24 cellular contexts compared by ENCODE assay signal in the genomic region with DNA sequence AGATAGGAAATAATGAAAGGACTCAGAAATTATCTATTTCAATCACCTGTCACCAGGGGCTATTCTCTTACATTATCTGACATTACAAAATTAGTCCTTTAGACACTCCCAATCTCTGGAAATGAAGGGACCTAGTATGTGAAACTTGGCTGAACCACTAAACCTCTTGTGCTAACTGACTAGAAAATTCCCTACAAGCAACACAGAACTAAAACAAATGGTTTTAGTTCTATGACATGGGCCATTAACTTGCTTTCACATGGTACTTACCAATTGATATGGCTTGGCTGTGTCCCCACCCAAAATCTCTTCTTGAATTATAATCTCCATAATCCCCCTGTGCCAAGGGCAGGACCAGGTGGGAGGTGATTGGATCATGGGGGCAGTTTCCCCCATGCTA. TPM values are rescaled to one million over a fixed set of nuclear protein-coding genes. Genes with fewer than 3 reads are reported as not detected.
DNase-seq lines count a peak whose midpoint lies in the region; TF ChIP-seq lines count a peak whose summit lies in the region.
"Had no signal": no experiment of that assay in that cellular context is flagged by ENCODE, and none has a peak within 500 bp of the region (broad histone marks: within the 10 kb centered on the region; RNA-seq: fewer than 3 reads in every experiment).

No MANE protein-coding gene starts in this region.

- in situ Hi-C loops in GM23248 (cut with MboI) = no loop called here

- no peaks in the 10 kb centered on the region for H3K9me3 ChIP-seq in breast epithelium
- H3K9me3 ChIP-seq in GM23248 (ENCODE audit: low read depth) = no peaks in the 10 kb centered on the region
- H3K9me3 ChIP-seq in smooth muscle cell (replicated peaks; ENCODE audit: low read depth) = no peaks in the 10 kb centered on the region
- H3K9me3 ChIP-seq: neutrophil, SK-N-SH, spleen, transverse colon had no signal

- H3K79me2 ChIP-seq in GM23248 (ENCODE audit: insufficient read depth) (peaks cover 96% of the 10 kb centered on the region), smooth muscle cell (ENCODE audit: low read depth) (peaks cover 94% of the 10 kb centered on the region)

- H3K36me3 ChIP-seq in breast epithelium (no peaks in the 10 kb centered on the region), GM23248 (ENCODE audit: low read depth) (peaks cover 35% of the 10 kb centered on the region), smooth muscle cell (ENCODE audit: low read depth) (no peaks in the 10 kb centered on the region)
- H3K36me3 ChIP-seq: neutrophil, spleen, transverse colon had no signal

- no peaks in the 10 kb centered on the region for H3K27me3 Mint-ChIP-seq in MCF 10A (ENCODE audit: insufficient read depth, unreplicated experiment)
- no peaks in the 10 kb centered on the region for H3K27me3 Mint-ChIP-seq in activated naive CD8-positive, alpha-beta T cell treated with anti-CD3 and anti-CD28 coated beads for 36 hours
- H3K27me3 Mint-ChIP-seq: activated naive CD8-positive, alpha-beta T cell treated with anti-CD3 and anti-CD28 coated beads, Interleukin-2, amount 10 ng/mL, durations not matched to agents 7 days and 5 days; CD4-positive, alpha-beta memory T cell had no signal

- no peak overlapping the region for H3K9ac ChIP-seq in GM23248
- no peak overlapping the region for H3K9ac ChIP-seq in smooth muscle cell (ENCODE audit: low read depth)
- H3K9ac ChIP-seq: SK-N-SH had no signal

- H2AFZ ChIP-seq in GM23248 (no peak overlapping the region), smooth muscle cell (ENCODE audit: low read depth) (no peak overlapping the region)

- DNase-seq in MCF 10A (ENCODE audit: unreplicated experiment) (no peak), breast epithelium (ENCODE audit: low spot score in 2 of 2) (no peak), GM23248 (no peak), smooth muscle cell (lab: John Stamatoyannopoulos, UW; ENCODE audit: unreplicated experiment) (no peak), NCI-H2107 (lab: John Stamatoyannopoulos, UW) (no peak), OCI-M1 (lab: John Stamatoyannopoulos, UW) (no peak), NCI-H510A treated with DMSO at 0.1 percent for 48 hours (lab: John Stamatoyannopoulos, UW) (no peak)
- no peak for DNase-seq in activated naive CD8-positive, alpha-beta T cell treated with anti-CD3 and anti-CD28 coated beads for 36 hours
- DNase-seq: activated CD4-positive, CD25-positive, alpha-beta regulatory T cell; activated CD8-positive, alpha-beta memory T cell treated with anti-CD3 and anti-CD28 coated beads for 24 hours; activated naive CD8-positive, alpha-beta T cell treated with anti-CD3 and anti-CD28 coated beads, Interleukin-2, amount 10 ng/mL, durations not matched to agents 7 days and 5 days; activated T-cell treated with anti-CD3 and anti-CD28 coated beads, Interleukin-2, amount 50 U/mL, for 72 hours; CD4-positive, alpha-beta memory T cell; effector CD8-positive, alpha-beta T cell; NCI-H1417 treated with DMSO at 0.1 percent for 48 hours; NCI-H524; SK-N-SH; spleen; stimulated activated CD4-positive, alpha-beta T cell treated with anti-CD3 and anti-CD28 coated beads, Interleukin-4, amount 100 ng/mL, for 1 hour; stimulated activated naive CD8-positive, alpha-beta T cell treated with anti-CD3 and anti-CD28 coated beads, Interleukin-15, Interleukin-2, amounts not matched to agents 100 U/mL and 50 U/mL, for 24 hours; T-helper 9 cell; transverse colon had no signal

- intact Hi-C loops in MCF 10A (cut with micrococcal nuclease) = no loop called here
- intact Hi-C loops in breast epithelium (cut with DNase I; ENCODE audit: low total_unique reads) = no loop called here

- H3K27me3 ChIP-seq in breast epithelium (no peaks in the 10 kb centered on the region), GM23248 (replicated peaks; ENCODE audit: insufficient read depth) (no peaks in the 10 kb centered on the region), smooth muscle cell (ENCODE audit: low read depth) (no peaks in the 10 kb centered on the region)
- H3K27me3 ChIP-seq: neutrophil, spleen, transverse colon had no signal

- no peaks in the 10 kb centered on the region for H3K9me2 ChIP-seq in GM23248 (ENCODE audit: insufficient read depth)
- H3K9me2 ChIP-seq: SK-N-SH had no signal

- H3K4me1 ChIP-seq in breast epithelium (no peaks in the 10 kb centered on the region), GM23248 (ENCODE audit: insufficient read depth) (peaks cover 36% of the 10 kb centered on the region), smooth muscle cell (ENCODE audit: low read depth) (peaks cover 14% of the 10 kb centered on the region)

- CTCF ChIA-PET in MCF 10A (lab: Yijun Ruan, JAX) = no interaction called here

- peaks cover 22% of the 10 kb centered on the region; the same call in 1 of the 2 replicates for H4K20me1 ChIP-seq in GM23248 (ENCODE audit: insufficient read depth)
- H4K20me1 ChIP-seq in smooth muscle cell (ENCODE audit: low read depth) = peaks cover 96% of the 10 kb centered on the region

- BruUV-seq in MCF 10A (replicated peaks; lab: Mats Ljungman, UMichigan) = no TSS peak

- POLR2A ChIA-PET in MCF 10A (lab: Yijun Ruan, JAX) = no interaction called here

- no peak overlapping the region for H3K4me3 ChIP-seq in breast epithelium
- H3K4me3 ChIP-seq in GM23248 = no peak overlapping the region
- no peak overlapping the region for H3K4me3 ChIP-seq in smooth muscle cell
- H3K4me3 ChIP-seq: lung, spleen, transverse colon had no signal

- H3K36me3 Mint-ChIP-seq in MCF 10A (ENCODE audit: insufficient read depth, unreplicated experiment) = peaks cover 4% of the 10 kb centered on the region
- H3K36me3 Mint-ChIP-seq in activated naive CD8-positive, alpha-beta T cell treated with anti-CD3 and anti-CD28 coated beads for 36 hours = peaks cover 41% of the 10 kb centered on the region
- H3K36me3 Mint-ChIP-seq: CD4-positive, alpha-beta memory T cell had no signal

- H3K4me1 Mint-ChIP-seq in MCF 10A (ENCODE audit: insufficient read depth, unreplicated experiment) = peaks cover 26% of the 10 kb centered on the region
- peaks cover 57% of the 10 kb centered on the region for H3K4me1 Mint-ChIP-seq in activated naive CD8-positive, alpha-beta T cell treated with anti-CD3 and anti-CD28 coated beads for 36 hours

- H3K4me3 Mint-ChIP-seq in MCF 10A (ENCODE audit: unreplicated experiment) = no peak overlapping the region
- H3K4me3 Mint-ChIP-seq in activated naive CD8-positive, alpha-beta T cell treated with anti-CD3 and anti-CD28 coated beads for 36 hours = no peak overlapping the region
- H3K4me3 Mint-ChIP-seq: activated naive CD8-positive, alpha-beta T cell treated with anti-CD3 and anti-CD28 coated beads, Interleukin-2, amount 10 ng/mL, durations not matched to agents 7 days and 5 days; CD4-positive, alpha-beta memory T cell had no signal

- H3K9me3 Mint-ChIP-seq in MCF 10A (ENCODE audit: unreplicated experiment) = no peaks in the 10 kb centered on the region
- peaks cover 19% of the 10 kb centered on the region for H3K9me3 Mint-ChIP-seq in activated naive CD8-positive, alpha-beta T cell treated with anti-CD3 and anti-CD28 coated beads for 36 hours

- H3K27ac ChIP-seq in breast epithelium (no peak overlapping the region), GM23248 (peak overlapping the region; percentile 86), smooth muscle cell (ENCODE audit: low read depth) (peak overlapping the region; percentile 77)
- H3K27ac ChIP-seq: neutrophil, spleen had no signal

- no peak for TF ChIP-seq POLR2A in breast epithelium (IDR thresholded peaks at IDR 0.05)

- H3F3A ChIP-seq in GM23248 (ENCODE audit: insufficient read depth) = peaks cover 89% of the 10 kb centered on the region
- peaks cover 27% of the 10 kb centered on the region for H3F3A ChIP-seq in smooth muscle cell (ENCODE audit: low read depth)

- H3K4me2 ChIP-seq in GM23248 (ENCODE audit: unreplicated experiment) = no peak overlapping the region
- no peak overlapping the region for H3K4me2 ChIP-seq in smooth muscle cell
- H3K4me2 ChIP-seq: SK-N-SH had no signal

- TF ChIP-seq CTCF in MCF 10A (IDR thresholded peaks at IDR 0.05; ENCODE audit: unreplicated experiment) (no peak), breast epithelium (IDR thresholded peaks at IDR 0.05) (no peak), smooth muscle cell (IDR thresholded peaks at IDR 0.05; ENCODE audit: borderline replicate concordance, insufficient read depth, poor library complexity, severe bottlenecking) (no peak)

- peak overlapping the region; percentile 44 for H3K27ac Mint-ChIP-seq in MCF 10A (ENCODE audit: low read depth, unreplicated experiment)
- H3K27ac Mint-ChIP-seq in activated naive CD8-positive, alpha-beta T cell treated with anti-CD3 and anti-CD28 coated beads for 36 hours = peak overlapping the region; percentile 75

RNA-seq across cellular contexts. Expression of gene SERPINE2, which starts 16.6 kb away (rescaled TPM):
- total RNA-seq in MCF 10A (2022) (176 and 231 TPM in 2 replicates), breast epithelium (10 to 100 TPM in 2 of 3 donors, 1 to 10 TPM in 1; 1.8 to 44.6 (median 11.9) TPM), smooth muscle cell (2,183 and 2,362 TPM in 2 replicates)
- total RNA-seq in GM23248 (2014; rRNA removed; shearing (Covaris generic)) = 1,671 and 1,864 TPM in 2 replicates
- polyA plus RNA-seq in GM23248 (2016; fragmentation: Nextera tagmentation; extraction: Ambion mirVana) (5,355 and 5,534 TPM in 2 replicates), smooth muscle cell (2,391 and 3,094 TPM in 2 replicates)
- total RNA-seq in activated naive CD8-positive, alpha-beta T cell treated with anti-CD3 and anti-CD28 coated beads for 36 hours = 10 to 100 TPM; 33.1 to 33.7 TPM

Comparison
In these comparisons a context has a peak if more than half of its experiments do, and no peak if none do; other contexts are left out.
1. H3K27ac ChIP-seq: peak in GM23248 (single experiment) and smooth muscle cell (single experiment); none in breast epithelium (0 of 2).